In the genomic region with DNA sequence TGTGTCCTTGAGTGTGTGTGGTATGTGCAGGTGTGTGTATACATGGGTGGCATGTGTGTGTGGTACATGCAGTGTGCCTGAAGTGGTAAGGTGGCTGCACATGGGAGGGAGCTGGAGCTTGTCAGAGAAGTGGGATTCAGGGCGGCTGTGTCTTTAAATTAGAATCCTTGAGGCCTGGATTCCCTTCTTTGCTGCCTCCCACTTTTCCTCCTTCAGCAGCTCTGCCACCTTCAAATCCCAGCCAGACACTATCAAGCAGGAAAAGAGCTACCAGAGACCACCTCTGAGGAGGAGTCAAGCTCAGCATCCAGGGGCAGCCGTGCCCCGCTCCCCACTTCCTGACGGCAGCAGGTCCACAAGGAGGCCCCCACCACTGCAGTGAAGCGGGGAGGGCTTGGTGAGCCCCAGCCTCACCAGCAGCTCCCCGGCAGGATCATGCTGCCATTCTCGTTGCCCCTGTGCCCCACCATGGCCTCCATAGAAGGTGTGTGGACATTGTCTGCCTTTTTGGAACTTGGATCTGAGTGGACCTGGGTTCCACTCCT, we compare ENCODE assay signal across 1 cellular context.
TF ChIP-seq lines count a peak whose summit lies in the region.

No MANE protein-coding gene starts in this region.

TF ChIP-seq in GM23338, 12 proteins besides CTCF, POLR2A, EP300 and RAD21 (continued from another document):
- TF ChIP-seq, protein P1, sequence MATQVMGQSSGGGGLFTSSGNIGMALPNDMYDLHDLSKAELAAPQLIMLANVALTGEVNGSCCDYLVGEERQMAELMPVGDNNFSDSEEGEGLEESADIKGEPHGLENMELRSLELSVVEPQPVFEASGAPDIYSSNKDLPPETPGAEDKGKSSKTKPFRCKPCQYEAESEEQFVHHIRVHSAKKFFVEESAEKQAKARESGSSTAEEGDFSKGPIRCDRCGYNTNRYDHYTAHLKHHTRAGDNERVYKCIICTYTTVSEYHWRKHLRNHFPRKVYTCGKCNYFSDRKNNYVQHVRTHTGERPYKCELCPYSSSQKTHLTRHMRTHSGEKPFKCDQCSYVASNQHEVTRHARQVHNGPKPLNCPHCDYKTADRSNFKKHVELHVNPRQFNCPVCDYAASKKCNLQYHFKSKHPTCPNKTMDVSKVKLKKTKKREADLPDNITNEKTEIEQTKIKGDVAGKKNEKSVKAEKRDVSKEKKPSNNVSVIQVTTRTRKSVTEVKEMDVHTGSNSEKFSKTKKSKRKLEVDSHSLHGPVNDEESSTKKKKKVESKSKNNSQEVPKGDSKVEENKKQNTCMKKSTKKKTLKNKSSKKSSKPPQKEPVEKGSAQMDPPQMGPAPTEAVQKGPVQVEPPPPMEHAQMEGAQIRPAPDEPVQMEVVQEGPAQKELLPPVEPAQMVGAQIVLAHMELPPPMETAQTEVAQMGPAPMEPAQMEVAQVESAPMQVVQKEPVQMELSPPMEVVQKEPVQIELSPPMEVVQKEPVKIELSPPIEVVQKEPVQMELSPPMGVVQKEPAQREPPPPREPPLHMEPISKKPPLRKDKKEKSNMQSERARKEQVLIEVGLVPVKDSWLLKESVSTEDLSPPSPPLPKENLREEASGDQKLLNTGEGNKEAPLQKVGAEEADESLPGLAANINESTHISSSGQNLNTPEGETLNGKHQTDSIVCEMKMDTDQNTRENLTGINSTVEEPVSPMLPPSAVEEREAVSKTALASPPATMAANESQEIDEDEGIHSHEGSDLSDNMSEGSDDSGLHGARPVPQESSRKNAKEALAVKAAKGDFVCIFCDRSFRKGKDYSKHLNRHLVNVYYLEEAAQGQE (IDR thresholded peaks at IDR 0.05; ENCODE audit: unreplicated experiment), result no peak
- TF ChIP-seq JUNB (IDR thresholded peaks at IDR 0.05; ENCODE audit: unreplicated experiment), result no peak
- no peak for TF ChIP-seq ZNF114 (CRISPR knock-in tag; IDR thresholded peaks at IDR 0.05)
- no peak for TF ChIP-seq ETS1 (IDR thresholded peaks at IDR 0.05)
- no peak for TF ChIP-seq EZH2 (IDR thresholded peaks at IDR 0.05; ENCODE audit: low read depth, unreplicated experiment)
- TF ChIP-seq STAT1 (IDR thresholded peaks at IDR 0.05; ENCODE audit: unreplicated experiment), result no peak
- TF ChIP-seq POLR2AphosphoS5 (IDR thresholded peaks at IDR 0.05; ENCODE audit: low read depth), result no peak
